In the genomic region with DNA sequence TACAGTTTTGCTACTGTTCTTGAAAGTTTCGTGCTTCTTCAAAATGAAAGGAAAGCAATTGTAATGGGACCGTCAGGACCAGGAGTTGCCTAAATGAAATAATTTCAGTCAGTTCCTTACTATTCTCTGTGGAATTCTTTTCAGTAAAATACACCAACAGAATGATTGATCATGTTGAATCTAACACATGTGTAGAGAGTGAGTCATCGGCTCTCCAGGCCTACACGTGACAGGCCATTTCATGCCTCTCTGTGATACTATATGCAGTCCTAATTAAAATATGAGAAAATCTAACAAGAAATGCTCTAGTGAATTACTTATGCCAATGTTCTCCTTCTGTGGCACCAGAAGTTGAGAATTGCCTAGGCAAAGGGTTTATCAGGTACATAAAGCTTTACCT, we compare ENCODE assay signal across 17 cellular contexts.
DNase-seq lines count a peak whose midpoint lies in the region; TF ChIP-seq lines count a peak whose summit lies in the region.
"Had no signal": no experiment of that assay in that cellular context is flagged by ENCODE, and none has a peak within 500 bp of the region (broad histone marks: within the 10 kb centered on the region; RNA-seq: fewer than 3 reads in every experiment).

No MANE protein-coding gene starts in this region.

- DNase-seq in EL: peak; percentile 44
- peak; percentile 6 for DNase-seq in LHCN-M2 (ENCODE audit: low read depth)
- DNase-seq in fibroblast of mammary gland (ENCODE audit: low read depth): peak; percentile 78
- DNase-seq in stromal cell of bone marrow (ENCODE audit: low read depth): peak; percentile 2
- DNase-seq in NCI-H2029 treated with DMSO at 0.1 percent for 48 hours (lab: John Stamatoyannopoulos, UW): no peak
- no peak for DNase-seq in amniotic stem cell (lab: John Stamatoyannopoulos, UW)
- DNase-seq in T-helper 9 cell: no peak
- DNase-seq: BE2C; Calu3; CD4-positive, alpha-beta T cell; DMS53; KG1; NCI-H1048; NCI-H524; SIG-M5 had no signal

- no peak overlapping the region for H3K4me3 ChIP-seq in fibroblast of mammary gland (ENCODE audit: control insufficient read depth, low read depth, low read length)
- H3K4me3 ChIP-seq: GM12878, HAP-1 had no signal

- no peak for TF ChIP-seq CTCF in fibroblast of mammary gland (conservative IDR thresholded peaks at IDR 0.05; ENCODE audit: control insufficient read depth, insufficient read depth, low read depth, low read length)

Comparison
In these comparisons a context has a peak if more than half of its experiments do, and no peak if none do; other contexts are left out.
1. DNase-seq: peak in EL (single experiment), LHCN-M2 (single experiment), fibroblast of mammary gland (single experiment) and stromal cell of bone marrow (single experiment); none in NCI-H2029 treated with DMSO at 0.1 percent for 48 hours (single experiment), amniotic stem cell (single experiment) and T-helper 9 cell (single experiment).